Comparison of ENCODE assay signal across 10 cellular contexts in genomic region chr3:35932995-35933394, GRCh38.
DNase-seq lines count a peak whose midpoint lies in the region; ATAC-seq and TF ChIP-seq lines count a peak whose summit lies in the region.
"Had no signal": no experiment of that assay in that cellular context is flagged by ENCODE, and none has a peak within 500 bp of the region (broad histone marks: within the 10 kb centered on the region; RNA-seq: fewer than 3 reads in every experiment).

No MANE protein-coding gene starts in this region.

- no peak overlapping the region for H3K9ac ChIP-seq in IMR-90 (ENCODE audit: low read depth, low read length)

- H4K91ac ChIP-seq in IMR-90 (ENCODE audit: insufficient read depth, low read depth, low read length): no peak overlapping the region

- H2AFZ ChIP-seq in IMR-90 (replicated peaks; ENCODE audit: low read length, poor library complexity): no peak overlapping the region

- TF ChIP-seq POLR2A in IMR-90 (IDR thresholded peaks at IDR 0.05; ENCODE audit: low read depth, low read length): no peak
- TF ChIP-seq POLR2A in esophagus muscularis mucosa (IDR thresholded peaks at IDR 0.05; ENCODE audit: low read depth): no peak

- no peak for TF ChIP-seq EP300 in esophagus muscularis mucosa (IDR thresholded peaks at IDR 0.05)

- H3K4me2 ChIP-seq in IMR-90 (ENCODE audit: low read depth, low read length): peak overlapping the region; percentile 55

- no CpG with 5 or more reads among the region's 6 CpGs for WGBS in IMR-90 (ENCODE audit: extremely low coverage in 2 of 2, insufficient read length in 1 of 2), 2 experiments
- WGBS in esophagus muscularis mucosa: 34% methylated on average over 6 of the region's 6 CpGs

- H2AK5ac ChIP-seq in IMR-90 (ENCODE audit: low read depth, low read length): no peak overlapping the region

- H4K20me1 ChIP-seq in IMR-90 (ENCODE audit: insufficient read depth, low read length): no peaks in the 10 kb centered on the region

- no peak overlapping the region for H3K23ac ChIP-seq in IMR-90 (ENCODE audit: low read depth, low read length)

- H3K4me3 ChIP-seq in IMR-90 (ENCODE audit: insufficient read depth, low read depth, low read length) (no peak overlapping the region), esophagus muscularis mucosa (no peak overlapping the region)
- H3K4me3 ChIP-seq: heart right ventricle had no signal

- H3K9me1 ChIP-seq in IMR-90 (ENCODE audit: insufficient read depth, low read length): no peaks in the 10 kb centered on the region

- no peak overlapping the region for H3K4ac ChIP-seq in IMR-90 (ENCODE audit: low read depth, low read length)

- H3K56ac ChIP-seq in IMR-90 (ENCODE audit: extremely low read depth, insufficient read depth, low read length): no peak overlapping the region

- no peak overlapping the region for H2AK9ac ChIP-seq in IMR-90 (replicated peaks; ENCODE audit: low read depth, low read length, poor library complexity)

- H2BK20ac ChIP-seq in IMR-90 (ENCODE audit: low read depth, low read length): no peak overlapping the region

- H3K36me3 ChIP-seq in IMR-90 (ENCODE audit: control insufficient read depth, insufficient read depth, low read length): no peaks in the 10 kb centered on the region
- H3K36me3 ChIP-seq in esophagus muscularis mucosa: no peaks in the 10 kb centered on the region
- H3K36me3 ChIP-seq: heart right ventricle had no signal

- no peak overlapping the region for H2BK5ac ChIP-seq in IMR-90 (ENCODE audit: low read depth, low read length, poor library complexity, severe bottlenecking)

- intact Hi-C loops in IMR-90 (cut with micrococcal nuclease) (no loop called here), esophagus muscularis mucosa (cut with DNase I) (no loop called here)

- H3K9me3 ChIP-seq in IMR-90 (ENCODE audit: control insufficient read depth, insufficient read depth, low read length) (no peaks in the 10 kb centered on the region), esophagus muscularis mucosa (no peaks in the 10 kb centered on the region)
- H3K9me3 ChIP-seq: heart right ventricle had no signal

- ATAC-seq in IMR-90 (ENCODE audit: low read depth) (peak; percentile 64), GM19035 (IDR thresholded peaks at IDR 0.05; ENCODE audit: unreplicated experiment) (no peak)

- TF ChIP-seq RAD21 in IMR-90 (IDR thresholded peaks at IDR 0.05; ENCODE audit: low read length): no peak

- no peaks in the 10 kb centered on the region for H3K27me3 ChIP-seq in IMR-90 (ENCODE audit: control insufficient read depth, insufficient read depth, low read length)
- H3K27me3 ChIP-seq in esophagus muscularis mucosa: no peaks in the 10 kb centered on the region
- H3K27me3 ChIP-seq: heart right ventricle had no signal

- CTCF ChIA-PET in IMR-90 (lab: Yijun Ruan, JAX): interaction anchor here (1.1 to 1.2 kb wide), 2 partner anchors 8 to 14 kb away, joined by 3 read pairs; no protein-coding TSS in a partner anchor

- H4K5ac ChIP-seq in IMR-90 (ENCODE audit: low read depth, low read length): no peak overlapping the region

- DNase-seq in AG20443 (ENCODE audit: low spot score): peak; percentile 26
- peak; percentile 94 for DNase-seq in IMR-90
- peak; percentile 80 for DNase-seq in amniotic epithelial cell (ENCODE audit: low read depth)
- peak; percentile 12 for DNase-seq in left kidney (ENCODE audit: low read depth, low spot score)
- DNase-seq in NOMO-1 (lab: John Stamatoyannopoulos, UW; ENCODE audit: unreplicated experiment in 2 of 2): no peak
- no peak for DNase-seq in activated CD8-positive, alpha-beta memory T cell treated with anti-CD3 and anti-CD28 coated beads, Interleukin-2, amount 50 U/mL, for 48 hours
- no peak for DNase-seq in esophagus muscularis mucosa (ENCODE audit: extremely low spot score)
- DNase-seq: heart right ventricle, NCI-H526 treated with DMSO at 0.1 percent for 48 hours had no signal

- POLR2A ChIA-PET in IMR-90 (lab: Charles Lee; ENCODE audit: unreplicated experiment): no interaction called here

- BruUV-seq in IMR-90 (replicated peaks; lab: Mats Ljungman, UMichigan): no TSS peak

- no peak overlapping the region for H3K14ac ChIP-seq in IMR-90 (replicated peaks; ENCODE audit: low read depth, low read length)

- no peak overlapping the region for H3K27ac ChIP-seq in IMR-90 (ENCODE audit: insufficient read depth, low read length)
- no peak overlapping the region for H3K27ac ChIP-seq in esophagus muscularis mucosa (replicated peaks in 1 of 4)
- H3K27ac ChIP-seq: heart right ventricle had no signal

- no peak overlapping the region; the same call in 1 of the 2 replicates for H3K18ac ChIP-seq in IMR-90 (ENCODE audit: low read depth, low read length)

- dilution Hi-C loops in IMR-90 (cut with HindIII; ENCODE audit: low sequenced_read_pairs, unreplicated experiment): no loop called here

- H2BK120ac ChIP-seq in IMR-90 (ENCODE audit: low read depth, low read length): peak overlapping the region; percentile 2; the same call in 1 of the 2 replicates

- H3K4me1 ChIP-seq in IMR-90 (ENCODE audit: control insufficient read depth, insufficient read depth, low read length): no peaks in the 10 kb centered on the region
- peaks cover 0 to 5% (median 0%) of the 10 kb centered on the region in 4 donors for H3K4me1 ChIP-seq in esophagus muscularis mucosa

- TF ChIP-seq CTCF in IMR-90 (conservative IDR thresholded peaks at IDR 0.05; ENCODE audit: low read depth, low read length) (no peak), esophagus muscularis mucosa (IDR thresholded peaks at IDR 0.05) (no peak)

- in situ Hi-C loops in IMR-90 (cut with MboI; ENCODE audit: low sequenced_read_pairs): no loop called here

- no peak overlapping the region for H4K8ac ChIP-seq in IMR-90 (ENCODE audit: low read depth in 2 of 2, low read length in 2 of 2)

- H3K79me1 ChIP-seq in IMR-90 (ENCODE audit: low read depth in 1 of 2, low read length in 2 of 2): no peaks in the 10 kb centered on the region

- H2BK15ac ChIP-seq in IMR-90 (ENCODE audit: low read depth, low read length): no peak overlapping the region

TF ChIP-seq in IMR-90, 13 proteins besides CTCF, POLR2A, EP300 and RAD21:
- TF ChIP-seq USF2 (IDR thresholded peaks at IDR 0.05; ENCODE audit: low read depth, low read length) (no peak), FOS (IDR thresholded peaks at IDR 0.05; ENCODE audit: low read depth, low read length) (peak; percentile 41; the same call in 1 of the 2 replicates), MXI1 (IDR thresholded peaks at IDR 0.05; ENCODE audit: borderline replicate concordance, low read depth, low read length) (no peak), RCOR1 (IDR thresholded peaks at IDR 0.05; ENCODE audit: insufficient replicate concordance, low read length) (no peak), NFE2L2 (IDR thresholded peaks at IDR 0.05; ENCODE audit: low read depth, low read length) (no peak), MAFK (IDR thresholded peaks at IDR 0.05; ENCODE audit: low read depth, low read length) (peak; percentile 71), MAZ (IDR thresholded peaks at IDR 0.05; ENCODE audit: borderline replicate concordance, low read depth, low read length) (no peak), CHD1 (IDR thresholded peaks at IDR 0.05; ENCODE audit: low read depth, low read length) (no peak), SMC3 (IDR thresholded peaks at IDR 0.05; ENCODE audit: low read depth, low read length) (no peak), CEBPB (IDR thresholded peaks at IDR 0.05; ENCODE audit: low read depth, low read length) (no peak), RFX5 (IDR thresholded peaks at IDR 0.05; ENCODE audit: low read depth, low read length) (no peak), BHLHE40 (IDR thresholded peaks at IDR 0.05; ENCODE audit: low read depth, low read length) (no peak; the same call in 1 of the 2 replicates)

Comparison
In these comparisons a context has a peak if more than half of its experiments do, and no peak if none do; other contexts are left out.
1. DNase-seq: peak in AG20443 (single experiment), IMR-90 (single experiment), amniotic epithelial cell (single experiment) and left kidney (single experiment); none in NOMO-1 (0 of 2), activated CD8-positive, alpha-beta memory T cell treated with anti-CD3 and anti-CD28 coated beads, Interleukin-2, amount 50 U/mL, for 48 hours (single experiment) and esophagus muscularis mucosa (single experiment).